1 cellular context compared by ENCODE assay signal in genomic region chr3:156657440-156657839, GRCh38.
TF ChIP-seq lines count a peak whose summit lies in the region.

No MANE protein-coding gene starts in this region.

TF ChIP-seq in K562, 482 proteins besides CTCF, POLR2A, EP300 and RAD21:
- TF ChIP-seq RBFOX2 (IDR thresholded peaks at IDR 0.05; ENCODE audit: low read depth, low read length) (no peak), SRSF7 (optimal IDR thresholded peaks at IDR 0.05; ENCODE audit: low read depth, low read length) (no peak), ZNF146 (CRISPR knock-in tag; IDR thresholded peaks at IDR 0.05; ENCODE audit: unreplicated experiment) (no peak), MAFG (tag; conservative IDR thresholded peaks at IDR 0.05) (0 out of 2 replicates have a peak, but pooled peaks have one; percentile 27), ZNF174 (CRISPR knock-in tag; IDR thresholded peaks at IDR 0.05) (no peak), FOSL1 (tag; conservative IDR thresholded peaks at IDR 0.05) (peak; percentile 58), EHMT2 (IDR thresholded peaks at IDR 0.05) (no peak), JUND (IDR thresholded peaks at IDR 0.05; ENCODE audit: borderline replicate concordance, low read depth, low read length) (peak; percentile 43; the same call in 1 of the 2 replicates), JUND (tag; IDR thresholded peaks at IDR 0.05; ENCODE audit: borderline replicate concordance, low read depth, low read length) (peak; percentile 13; the same call in 1 of the 3 replicates), SAFB2 (IDR thresholded peaks at IDR 0.05; ENCODE audit: borderline replicate concordance, low read depth, low read length, severe bottlenecking) (no peak), ATF3 (IDR thresholded peaks at IDR 0.05) (0 out of 2 replicates have a peak, but pooled peaks have one; percentile 23), ATF3 (CRISPR knock-in tag; conservative IDR thresholded peaks at IDR 0.05) (no peak), TGIF2 (CRISPR knock-in tag; IDR thresholded peaks at IDR 0.05) (no peak)
